In genomic region chr2:177625744-177626655, GRCh38 we compare ENCODE assay signal across 1 cellular context.
TF ChIP-seq lines count a peak whose summit lies in the region.

No MANE protein-coding gene starts in this region.

TF ChIP-seq in K562, 482 proteins besides CTCF, POLR2A, EP300 and RAD21 (continued from another document):
- no peak for TF ChIP-seq ARID3B (CRISPR knock-in tag; IDR thresholded peaks at IDR 0.05; ENCODE audit: borderline replicate concordance)
- 0 out of 2 replicates have a peak, but pooled peaks have one; percentile 70 for TF ChIP-seq ZNF212 (CRISPR knock-in tag; IDR thresholded peaks at IDR 0.05)
- TF ChIP-seq POLR2B (IDR thresholded peaks at IDR 0.05; ENCODE audit: low read depth, partially characterized antibody) = no peak
- no peak for TF ChIP-seq ZNF175 (CRISPR knock-in tag; IDR thresholded peaks at IDR 0.05; ENCODE audit: low read depth)
- TF ChIP-seq, protein P1, sequence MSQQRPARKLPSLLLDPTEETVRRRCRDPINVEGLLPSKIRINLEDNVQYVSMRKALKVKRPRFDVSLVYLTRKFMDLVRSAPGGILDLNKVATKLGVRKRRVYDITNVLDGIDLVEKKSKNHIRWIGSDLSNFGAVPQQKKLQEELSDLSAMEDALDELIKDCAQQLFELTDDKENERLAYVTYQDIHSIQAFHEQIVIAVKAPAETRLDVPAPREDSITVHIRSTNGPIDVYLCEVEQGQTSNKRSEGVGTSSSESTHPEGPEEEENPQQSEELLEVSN (IDR thresholded peaks at IDR 0.05; ENCODE audit: borderline replicate concordance in 1 of 2, extremely low read depth in 1 of 2, insufficient read depth in 1 of 2, insufficient read length in 1 of 2, low read depth in 1 of 2, low read length in 1 of 2, poor library complexity in 1 of 2, severe bottlenecking in 1 of 2) = no peak
- no peak for TF ChIP-seq CEBPG (CRISPR knock-in tag; IDR thresholded peaks at IDR 0.05)
- no peak for TF ChIP-seq CEBPG (tag; conservative IDR thresholded peaks at IDR 0.05 in 1 of 2, IDR thresholded peaks at IDR 0.05 in 1 of 2)
- no peak for TF ChIP-seq ELF2 (CRISPR knock-in tag; IDR thresholded peaks at IDR 0.05)
- no peak for TF ChIP-seq KAT8 (IDR thresholded peaks at IDR 0.05; ENCODE audit: low read depth)
- TF ChIP-seq ID3 (CRISPR knock-in tag; IDR thresholded peaks at IDR 0.05) = no peak
- no peak for TF ChIP-seq ID3 (tag; IDR thresholded peaks at IDR 0.05)
